Comparison of ENCODE assay signal across 9 cellular contexts in the genomic region with DNA sequence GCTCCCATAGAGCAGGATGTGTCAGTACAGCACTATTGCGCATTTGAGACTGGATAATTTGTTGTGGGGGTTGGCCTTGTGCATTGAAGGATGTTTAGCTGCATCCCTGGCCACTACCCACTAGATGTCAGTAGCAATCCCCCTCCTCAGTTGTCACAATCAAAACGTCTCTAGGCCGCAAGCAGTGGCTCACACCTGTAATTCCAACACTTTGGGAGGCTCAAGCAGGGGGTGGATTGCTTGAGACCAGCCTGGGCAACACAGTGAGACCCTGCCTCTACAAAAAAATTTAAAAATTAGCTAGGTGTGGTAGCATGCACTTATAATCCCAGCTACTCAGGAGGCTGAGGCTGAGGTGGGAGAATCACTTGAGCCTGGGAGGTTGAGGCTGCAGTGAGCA. TPM values are rescaled to one million over a fixed set of nuclear protein-coding genes. Genes with fewer than 3 reads are reported as not detected.
A peak's percentile ranks its signal among the peaks of the same experiment; 100 is the strongest.
DNase-seq lines count a peak whose midpoint lies in the region; FAIRE-seq and TF ChIP-seq lines count a peak whose summit lies in the region.
"Had no signal": no experiment of that assay in that cellular context is flagged by ENCODE, and none has a peak within 500 bp of the region (broad histone marks: within the 10 kb centered on the region; RNA-seq: fewer than 3 reads in every experiment).

No MANE protein-coding gene starts in this region.

- H3K14ac ChIP-seq in mesenchymal stem cell (ENCODE audit: low read length in 2 of 2) = no peak overlapping the region

- H3K27ac ChIP-seq in Karpas-422 (ENCODE audit: low read length) = no peak overlapping the region
- H3K27ac ChIP-seq in VCaP = no peak overlapping the region
- no peak overlapping the region for H3K27ac ChIP-seq in mesenchymal stem cell (ENCODE audit: low read length, poor library complexity, severe bottlenecking)
- H3K27ac ChIP-seq: SJSA1, stomach had no signal

- H3K4me3 ChIP-seq in Karpas-422 (ENCODE audit: low read length) (no peak overlapping the region), mesenchymal stem cell (ENCODE audit: insufficient read depth in 1 of 2, low read depth in 1 of 2, low read length in 2 of 2) (no peak overlapping the region)
- H3K4me3 ChIP-seq: SJSA1, stomach had no signal

- H3K4me1 ChIP-seq in Karpas-422 (ENCODE audit: low read length) = no peaks in the 10 kb centered on the region
- H3K4me1 ChIP-seq in mesenchymal stem cell (ENCODE audit: control insufficient read depth, insufficient read depth, low read depth, low read length) = peaks cover 3% of the 10 kb centered on the region
- H3K4me1 ChIP-seq: SJSA1 had no signal

- no peaks in the 10 kb centered on the region for H3K27me3 ChIP-seq in Karpas-422 (ENCODE audit: low read length)
- H3K27me3 ChIP-seq in mesenchymal stem cell (ENCODE audit: control insufficient read depth in 1 of 2, insufficient read depth in 1 of 2, low read length in 2 of 2) = no peaks in the 10 kb centered on the region
- H3K27me3 ChIP-seq: SJSA1, stomach had no signal

- H2BK12ac ChIP-seq in mesenchymal stem cell (ENCODE audit: low read length in 2 of 2) = no peak overlapping the region

- no peaks in the 10 kb centered on the region for H3K79me1 ChIP-seq in mesenchymal stem cell (replicated peaks; ENCODE audit: low read length, poor library complexity, severe bottlenecking)

- no peak overlapping the region for H3K9ac ChIP-seq in Karpas-422 (ENCODE audit: low read length)
- H3K9ac ChIP-seq in mesenchymal stem cell (ENCODE audit: low read length) = no peak overlapping the region

- H2BK15ac ChIP-seq in mesenchymal stem cell (ENCODE audit: low read depth, poor library complexity, severe bottlenecking) = no peak overlapping the region

- no peaks in the 10 kb centered on the region for H3K36me3 ChIP-seq in Karpas-422 (ENCODE audit: insufficient read depth, low read length)
- H3K36me3 ChIP-seq in mesenchymal stem cell (ENCODE audit: control insufficient read depth in 1 of 2, insufficient read depth in 2 of 2, low read depth in 1 of 2, low read length in 2 of 2) = peaks cover 12 to 18% of the 10 kb centered on the region in 2 experiments

- peak; percentile 27 for FAIRE-seq in G401.6 (lab: Jason Lieb, UNC)

- H3K4me2 ChIP-seq in Karpas-422 (ENCODE audit: low read depth, low read length, poor library complexity, severe bottlenecking) (no peak overlapping the region), mesenchymal stem cell (ENCODE audit: low read length, poor library complexity, severe bottlenecking) (no peak overlapping the region)

- no peak overlapping the region for H3K4ac ChIP-seq in mesenchymal stem cell (ENCODE audit: low read depth in 1 of 2, low read length in 2 of 2)

- no peak overlapping the region for H3K18ac ChIP-seq in mesenchymal stem cell (ENCODE audit: low read depth in 1 of 2, low read length in 2 of 2)

- H4K20me1 ChIP-seq in Karpas-422 (ENCODE audit: insufficient read depth, low read depth, low read length) = no peaks in the 10 kb centered on the region

- H2BK5ac ChIP-seq in mesenchymal stem cell (ENCODE audit: low read depth, low read length, poor library complexity, severe bottlenecking) = no peak overlapping the region

- no peak overlapping the region for H3K23ac ChIP-seq in mesenchymal stem cell (ENCODE audit: low read length in 2 of 2)

- TF ChIP-seq CTCF in VCaP (conservative IDR thresholded peaks at IDR 0.05) = peak; percentile 79

- H2AFZ ChIP-seq in Karpas-422 (ENCODE audit: low read length) (no peak overlapping the region), mesenchymal stem cell (ENCODE audit: low read depth, low read length) (no peak overlapping the region)

- WGBS in mesenchymal stem cell = 55% methylated on average over 2 of the region's 3 CpGs

- H4K91ac ChIP-seq in mesenchymal stem cell (ENCODE audit: low read length) = no peak overlapping the region

- H4K8ac ChIP-seq in mesenchymal stem cell (ENCODE audit: low read length) = no peak overlapping the region

- no peaks in the 10 kb centered on the region for H3K9me2 ChIP-seq in Karpas-422 (replicated peaks; ENCODE audit: insufficient read depth, low read length)

- H2BK120ac ChIP-seq in mesenchymal stem cell (ENCODE audit: low read depth, low read length) = no peak overlapping the region

- no peaks in the 10 kb centered on the region for H3K79me2 ChIP-seq in Karpas-422 (ENCODE audit: low read length)

- DNase-seq in Karpas-422 = peak; percentile 72
- DNase-seq in mesenchymal stem cell = peak; percentile 69
- no peak for DNase-seq in GM19238 (ENCODE audit: insufficient read length, low spot score)
- no peak for DNase-seq in DMS153 (lab: John Stamatoyannopoulos, UW)
- no peak for DNase-seq in effector CD4-positive, alpha-beta T cell
- DNase-seq: stomach had no signal

- H2AK5ac ChIP-seq in mesenchymal stem cell (ENCODE audit: low read length, severe bottlenecking) = no peak overlapping the region

- H3K9me3 ChIP-seq in Karpas-422 (ENCODE audit: low read length) (no peaks in the 10 kb centered on the region), mesenchymal stem cell (ENCODE audit: control insufficient read depth, low read length) (no peaks in the 10 kb centered on the region)
- H3K9me3 ChIP-seq: SJSA1, stomach had no signal

RNA-seq across cellular contexts. Expression of a gene that starts 48.4 kb away (rescaled TPM):
- total RNA-seq in Karpas-422 (2014; rRNA removed; shearing (Covaris generic); ENCODE audit: low replicate concordance) = 25.6 and 69.7 TPM in 2 replicates
- polyA plus RNA-seq in mesenchymal stem cell (2013, experiment 1 of 2) = 35.4 TPM
- polyA plus RNA-seq in mesenchymal stem cell (2013, experiment 2 of 2) = 35.7 TPM

Comparison
In these comparisons a context has a peak if more than half of its experiments do, and no peak if none do; other contexts are left out.
1. DNase-seq: peak in Karpas-422 (single experiment) and mesenchymal stem cell (single experiment); none in GM19238 (single experiment), DMS153 (single experiment) and effector CD4-positive, alpha-beta T cell (single experiment).